Comparison of ENCODE assay signal across 1 cellular context in genomic region chr20:61819921-61820825, GRCh38.
TF ChIP-seq lines count a peak whose summit lies in the region.

No MANE protein-coding gene starts in this region.

TF ChIP-seq in H1, 55 proteins besides CTCF, POLR2A, EP300 and RAD21 (continued from another document):
- TF ChIP-seq FOSL1 (IDR thresholded peaks at IDR 0.05; ENCODE audit: insufficient read depth, low read depth, low read length): no peak
TF ChIP-seq in H1: peak in this region for 0.
